In the genomic region with DNA sequence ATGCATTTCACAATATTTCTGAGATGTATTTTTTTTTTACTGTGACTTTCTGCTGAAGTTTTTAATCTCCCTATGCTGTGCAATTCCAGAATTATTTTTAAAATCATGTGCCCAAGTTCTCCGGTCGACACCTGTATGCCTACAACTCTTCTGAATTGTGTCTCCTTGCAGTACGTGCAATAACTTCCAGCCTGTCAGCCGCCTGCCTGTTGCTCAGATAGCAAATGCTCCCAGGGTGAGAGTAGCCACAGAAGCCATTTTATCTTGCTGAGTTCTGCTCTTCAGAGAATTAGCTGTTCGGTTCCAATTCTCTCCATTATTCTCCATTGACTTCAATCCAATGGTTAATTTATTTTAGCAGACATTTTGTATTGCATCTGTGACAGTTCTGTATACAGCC, we compare ENCODE assay signal across 24 cellular contexts.
A peak's percentile ranks its signal among the peaks of the same experiment; 100 is the strongest.
DNase-seq lines count a peak whose midpoint lies in the region; ATAC-seq and TF ChIP-seq lines count a peak whose summit lies in the region.
"Had no signal": no experiment of that assay in that cellular context is flagged by ENCODE, and none has a peak within 500 bp of the region (broad histone marks: within the 10 kb centered on the region; RNA-seq: fewer than 3 reads in every experiment).

No MANE protein-coding gene starts in this region.

- peaks cover 12 to 21% (median 14%) of the 10 kb centered on the region in 3 experiments for H3K36me3 Mint-ChIP-seq in H9 (ENCODE audit: insufficient read depth in 1 of 3, low read depth in 3 of 3)
- H3K36me3 Mint-ChIP-seq in WTC11 = peaks cover 24% of the 10 kb centered on the region
- H3K36me3 Mint-ChIP-seq in activated naive CD4-positive, alpha-beta T cell treated with anti-CD3 and anti-CD28 coated beads, Interleukin-2, amount 50 U/mL, for 72 hours = peaks cover 0 to 6% of the 10 kb centered on the region in 2 donors
- H3K36me3 Mint-ChIP-seq: CD14-positive monocyte; CD4-positive, alpha-beta memory T cell; CD4-positive, CD25-positive, alpha-beta regulatory T cell; CD8-positive, alpha-beta memory T cell had no signal

- no peak overlapping the region for H2BK12ac ChIP-seq in H9 (ENCODE audit: insufficient read length, low read depth, low read length)

- H3K4me1 Mint-ChIP-seq in H9 (no peaks in the 10 kb centered on the region), WTC11 (peaks cover 7% of the 10 kb centered on the region; the same call in 1 of the 2 replicates)
- H3K4me1 Mint-ChIP-seq: CD14-positive monocyte; CD4-positive, alpha-beta memory T cell; CD4-positive, CD25-positive, alpha-beta regulatory T cell; CD8-positive, alpha-beta memory T cell had no signal

- H3K4me1 ChIP-seq in heart left ventricle (no peaks in the 10 kb centered on the region), H9 (ENCODE audit: insufficient read depth, low read length) (no peaks in the 10 kb centered on the region)
- H3K4me1 ChIP-seq: BE2C, BLaER1 had no signal

- TF ChIP-seq CTCF in heart left ventricle (IDR thresholded peaks at IDR 0.05) (no peak), H9 (conservative IDR thresholded peaks at IDR 0.05) (no peak), WTC11 (IDR thresholded peaks at IDR 0.05) (no peak)

- no peak overlapping the region; the same call in 1 of the 2 replicates for H2BK15ac ChIP-seq in H9 (ENCODE audit: low read depth, low read length)

- H3K4ac ChIP-seq in H9 (ENCODE audit: low read depth, low read length) = no peak overlapping the region; the same call in 1 of the 2 replicates

- no peaks in the 10 kb centered on the region for H4K20me1 ChIP-seq in H9 (ENCODE audit: control insufficient read depth, insufficient read depth, insufficient read length)
- H4K20me1 ChIP-seq: BLaER1 had no signal

- POLR2A ChIA-PET in WTC11 (lab: Charles Lee) = no interaction called here

- H3K9me3 ChIP-seq in heart left ventricle = peaks cover 0 to 15% (median 0%) of the 10 kb centered on the region in 12 donors
- peaks cover 4% of the 10 kb centered on the region for H3K9me3 ChIP-seq in H9 (ENCODE audit: control insufficient read depth, low read depth, low read length)
- H3K9me3 ChIP-seq: BE2C had no signal

- H3K36me3 ChIP-seq in heart left ventricle = no peaks in the 10 kb centered on the region
- H3K36me3 ChIP-seq: BE2C, BLaER1 had no signal

- H3K79me1 ChIP-seq in H9 (ENCODE audit: insufficient read depth, low read depth, low read length, poor library complexity, severe bottlenecking) = no peaks in the 10 kb centered on the region

- WGBS in heart left ventricle, 4 donors = 39 to 43% (median 41%) methylated on average over 5 of the region's 5 CpGs
- no CpG with 5 or more reads among the region's 5 CpGs for WGBS in H9 (ENCODE audit: extremely low coverage, insufficient read length, low lambda C conversion rate)

- CTCF ChIA-PET in WTC11 (lab: Charles Lee) = interaction anchor here (1.2 kb wide), 1 partner anchor 111 kb away, joined by 5 read pairs; no protein-coding TSS in a partner anchor

- no peak overlapping the region for H4K91ac ChIP-seq in H9 (ENCODE audit: insufficient read length, low read depth, low read length)

- ATAC-seq in heart left ventricle (peak in 3 of 4 donors; percentile 42 to 74 (median 52)), left cardiac atrium (no peak), WTC11 (no peak)
- no peak for ATAC-seq in activated naive CD4-positive, alpha-beta T cell treated with anti-CD3 and anti-CD28 coated beads, Interleukin-2, amount 50 U/mL, for 72 hours
- ATAC-seq: GM12878 had no signal

- peak overlapping the region; percentile 88 for H2BK120ac ChIP-seq in H9 (ENCODE audit: low read depth, low read length, poor library complexity, severe bottlenecking)

- no peak overlapping the region for H3K18ac ChIP-seq in H9 (ENCODE audit: insufficient read length, low read depth, low read length)

- no peak overlapping the region for H3K23ac ChIP-seq in H9 (ENCODE audit: insufficient read length, low read depth, low read length)

- no peak overlapping the region for H2AFZ ChIP-seq in H9 (ENCODE audit: low read length)

- H3K27ac ChIP-seq in heart left ventricle (no peak overlapping the region), H9 (ENCODE audit: insufficient read length, low read depth, low read length) (no peak overlapping the region)
- H3K27ac ChIP-seq: BLaER1 had no signal

- no peak overlapping the region for H4K5ac ChIP-seq in H9 (ENCODE audit: insufficient read length, low read depth, low read length)

- no peak overlapping the region for H3T11ph ChIP-seq in H9 (ENCODE audit: low read length)

- no peaks in the 10 kb centered on the region; the same call in 1 of the 2 replicates for H3K27me3 Mint-ChIP-seq in H9 (ENCODE audit: low read depth)
- peaks cover 2% of the 10 kb centered on the region for H3K27me3 Mint-ChIP-seq in WTC11 (ENCODE audit: low read depth)
- H3K27me3 Mint-ChIP-seq: CD4-positive, alpha-beta memory T cell; CD4-positive, CD25-positive, alpha-beta regulatory T cell; CD8-positive, alpha-beta memory T cell had no signal

- no peak overlapping the region; the same call in 1 of the 2 replicates for H3K14ac ChIP-seq in H9 (ENCODE audit: insufficient read depth, low read length)

- no peak overlapping the region for H3K9ac ChIP-seq in H9 (ENCODE audit: extremely low read depth, insufficient read length, low read length)
- H3K9ac ChIP-seq: BLaER1 had no signal

- peak in 1 of 5 donors; percentile 27 for DNase-seq in heart left ventricle
- DNase-seq in left cardiac atrium = no peak
- DNase-seq in H9 = no peak
- DNase-seq in WTC11 (ENCODE audit: low spot score) = no peak
- DNase-seq in stimulated activated CD4-positive, alpha-beta T cell treated with anti-CD3 and anti-CD28 coated beads, Interleukin-4, amount 100 ng/mL, for 1 hour = no peak
- no peak for DNase-seq in activated naive CD4-positive, alpha-beta T cell treated with anti-CD3 and anti-CD28 coated beads, Interleukin-2, amount 50 U/mL, for 72 hours (ENCODE audit: low spot score in 2 of 2)
- DNase-seq: 8988T; ACHN; BE2C; C1 segment of cervical spinal cord; CD4-positive, alpha-beta memory T cell; CD4-positive, CD25-positive, alpha-beta regulatory T cell; CD8-positive, alpha-beta memory T cell; COR-L47; DMS 273 treated with DMSO at 0.1 percent for 48 hours; DMS153; DMS53; DMS79; DND-41; EL; GDM1 had no signal

- no peaks in the 10 kb centered on the region for H3K27me3 ChIP-seq in heart left ventricle
- no peaks in the 10 kb centered on the region for H3K27me3 ChIP-seq in H9 (ENCODE audit: insufficient read depth, low read length)
- H3K27me3 ChIP-seq: BE2C, BLaER1 had no signal

- no peak overlapping the region for H2BK5ac ChIP-seq in H9 (ENCODE audit: insufficient read length, low read length)

- no peak overlapping the region for H4K8ac ChIP-seq in H9 (replicated peaks; ENCODE audit: insufficient read length, low read depth, low read length)

- TF ChIP-seq POLR2A in heart left ventricle (IDR thresholded peaks at IDR 0.05) = no peak

- intact Hi-C loops in heart left ventricle (cut with DNase I) = no loop called here
- intact Hi-C loops in left cardiac atrium (cut with DNase I) = no loop called here

- peaks cover 16 to 22% of the 10 kb centered on the region in 2 experiments for H3K9me3 Mint-ChIP-seq in H9
- H3K9me3 Mint-ChIP-seq in WTC11 = peaks cover 38% of the 10 kb centered on the region
- H3K9me3 Mint-ChIP-seq in activated naive CD4-positive, alpha-beta T cell treated with anti-CD3 and anti-CD28 coated beads, Interleukin-2, amount 50 U/mL, for 72 hours = peaks cover 4 to 8% of the 10 kb centered on the region in 2 donors

- peak overlapping the region; percentile 26 for H2BK20ac ChIP-seq in H9 (ENCODE audit: low read depth, low read length, poor library complexity, severe bottlenecking)

- no peaks in the 10 kb centered on the region for H3K23me2 ChIP-seq in H9 (ENCODE audit: insufficient read length, low read depth, low read length, poor library complexity, severe bottlenecking)

- no peaks in the 10 kb centered on the region for H3K79me2 ChIP-seq in H9 (ENCODE audit: insufficient read depth, low read length)

- H2AK5ac ChIP-seq in H9 (ENCODE audit: insufficient read length, low read length) = no peak overlapping the region

- no peak overlapping the region for H3K4me3 ChIP-seq in heart left ventricle
- H3K4me3 ChIP-seq: BLaER1, GM12878 had no signal

- no peak overlapping the region for H3K56ac ChIP-seq in H9 (ENCODE audit: insufficient read length, low read depth, low read length)

- H3K4me3 Mint-ChIP-seq in H9 (no peak overlapping the region), WTC11 (no peak overlapping the region)
- H3K4me3 Mint-ChIP-seq: CD14-positive monocyte; CD4-positive, alpha-beta memory T cell; CD4-positive, CD25-positive, alpha-beta regulatory T cell; CD8-positive, alpha-beta memory T cell had no signal

- no peak overlapping the region for H3K4me2 ChIP-seq in H9 (ENCODE audit: insufficient read depth, insufficient read length, low read length)
- H3K4me2 ChIP-seq: BLaER1 had no signal

- no peak overlapping the region for H3K27ac Mint-ChIP-seq in H9
- H3K27ac Mint-ChIP-seq in WTC11 = peak overlapping the region; percentile 37; the same call in 1 of the 2 replicates
- no peak overlapping the region for H3K27ac Mint-ChIP-seq in activated naive CD4-positive, alpha-beta T cell treated with anti-CD3 and anti-CD28 coated beads, Interleukin-2, amount 50 U/mL, for 72 hours
- H3K27ac Mint-ChIP-seq: CD14-positive monocyte; CD4-positive, alpha-beta memory T cell; CD4-positive, CD25-positive, alpha-beta regulatory T cell; CD8-positive, alpha-beta memory T cell had no signal

TF ChIP-seq in WTC11, 78 proteins besides CTCF, POLR2A, EP300 and RAD21 (continues in another document):
- TF ChIP-seq, protein P1, sequence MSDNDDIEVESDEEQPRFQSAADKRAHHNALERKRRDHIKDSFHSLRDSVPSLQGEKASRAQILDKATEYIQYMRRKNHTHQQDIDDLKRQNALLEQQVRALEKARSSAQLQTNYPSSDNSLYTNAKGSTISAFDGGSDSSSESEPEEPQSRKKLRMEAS (CRISPR knock-in tag; IDR thresholded peaks at IDR 0.05) = no peak
- no peak for TF ChIP-seq NFATC4 (CRISPR knock-in tag; IDR thresholded peaks at IDR 0.05)

Comparison
In these comparisons a context has a peak if more than half of its experiments do, and no peak if none do; other contexts are left out.
1. ATAC-seq: peak in heart left ventricle (3 of 4); none in left cardiac atrium (0 of 2), WTC11 (single experiment) and activated naive CD4-positive, alpha-beta T cell treated with anti-CD3 and anti-CD28 coated beads, Interleukin-2, amount 50 U/mL, for 72 hours (0 of 2).